ENCODE assay signal across 8 cellular contexts in the genomic region with DNA sequence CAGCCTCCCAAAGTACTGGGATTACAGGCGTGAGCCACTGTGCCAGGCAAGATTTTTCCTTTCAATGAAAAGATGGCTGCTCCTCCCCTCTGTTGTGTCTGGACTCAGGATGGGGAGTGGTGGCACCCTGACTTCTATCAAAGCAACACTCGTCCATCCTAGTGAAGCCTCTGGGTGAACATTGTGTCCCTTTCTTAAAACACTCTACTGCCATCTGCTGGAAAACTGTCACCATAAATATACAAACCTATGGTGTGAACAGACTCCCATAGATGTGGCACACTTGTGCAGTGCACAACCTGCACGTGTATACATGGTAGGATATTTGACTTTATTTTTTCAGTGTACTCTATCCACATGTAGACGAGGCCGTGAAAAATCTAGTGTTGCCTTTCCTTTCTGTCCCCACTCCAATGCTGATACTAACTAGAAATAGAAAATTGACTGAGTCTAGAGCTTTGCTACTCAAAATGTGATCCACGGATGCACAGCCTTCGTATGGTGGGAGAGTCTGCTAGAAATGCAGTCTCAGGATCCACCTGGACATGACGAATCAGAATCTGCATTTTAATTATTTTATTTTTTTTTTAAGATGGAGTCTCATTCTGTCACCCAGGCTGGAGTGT. TPM values are rescaled to one million over a fixed set of nuclear protein-coding genes. Genes with fewer than 3 reads are reported as not detected.
A peak's percentile ranks its signal among the peaks of the same experiment; 100 is the strongest.
DNase-seq lines count a peak whose midpoint lies in the region; ATAC-seq and TF ChIP-seq lines count a peak whose summit lies in the region.

No MANE protein-coding gene starts in this region.

- H3K4me2 ChIP-seq in fibroblast of lung (ENCODE audit: extremely low read depth, insufficient read depth, low read length) (no peak overlapping the region), neural cell (ENCODE audit: low read length) (no peak overlapping the region)

- H3K9me2 ChIP-seq in neural cell (ENCODE audit: insufficient read depth, low read length), result no peaks in the 10 kb centered on the region

- no peaks in the 10 kb centered on the region for H3K36me3 ChIP-seq in fibroblast of lung (ENCODE audit: control insufficient read depth, insufficient read depth, low read length)
- H3K36me3 ChIP-seq in neural cell (ENCODE audit: insufficient read depth, low read length), result no peaks in the 10 kb centered on the region

- H3K9me3 ChIP-seq in fibroblast of lung (ENCODE audit: control insufficient read depth, insufficient read depth, low read depth, low read length) (no peaks in the 10 kb centered on the region), neural cell (ENCODE audit: low read length) (no peaks in the 10 kb centered on the region)

- H3K27me3 ChIP-seq in fibroblast of lung (ENCODE audit: control insufficient read depth, insufficient read depth, low read length), result peaks cover 19% of the 10 kb centered on the region
- no peaks in the 10 kb centered on the region for H3K27me3 ChIP-seq in neural cell (ENCODE audit: insufficient read depth, low read depth, low read length)

- TF ChIP-seq CTCF in fibroblast of lung (conservative IDR thresholded peaks at IDR 0.05 in 1 of 2, IDR thresholded peaks at IDR 0.05 in 1 of 2; ENCODE audit: low read depth in 1 of 2, low read length in 2 of 2), result peak; percentile 57 to 65
- peak; percentile 91 for TF ChIP-seq CTCF in neural cell (IDR thresholded peaks at IDR 0.05; ENCODE audit: poor library complexity, severe bottlenecking)

- peak; percentile 95 for TF ChIP-seq RAD21 in neural cell (conservative IDR thresholded peaks at IDR 0.05)

- H3F3A ChIP-seq in neural cell (ENCODE audit: insufficient read depth, low read length, poor library complexity, severe bottlenecking), result no peaks in the 10 kb centered on the region

- no peak overlapping the region for H2AFZ ChIP-seq in fibroblast of lung (ENCODE audit: low read length)
- no peak overlapping the region for H2AFZ ChIP-seq in neural cell (ENCODE audit: low read depth, low read length)

- DNase-seq in DMS 273 (lab: John Stamatoyannopoulos, UW; ENCODE audit: unreplicated experiment) (peak; percentile 95), NCI-H510A (lab: John Stamatoyannopoulos, UW) (peak; percentile 56), fibroblast of lung (ENCODE audit: low read depth in 2 of 2) (peak; percentile 75 to 88)

- no peaks in the 10 kb centered on the region for H3K4me1 ChIP-seq in fibroblast of lung (ENCODE audit: control insufficient read depth, extremely low read depth, insufficient read depth, low read length)

- H4K20me1 ChIP-seq in fibroblast of lung (ENCODE audit: control insufficient read depth, extremely low read depth, insufficient read depth, low read length), result no peaks in the 10 kb centered on the region
- H4K20me1 ChIP-seq in neural cell (ENCODE audit: insufficient read depth), result no peaks in the 10 kb centered on the region

- H3K27ac ChIP-seq in fibroblast of lung (ENCODE audit: insufficient read depth, low read length), result no peak overlapping the region
- H3K27ac ChIP-seq in neural cell (ENCODE audit: low read length), result no peak overlapping the region

- H3K79me2 ChIP-seq in fibroblast of lung (ENCODE audit: control insufficient read depth, insufficient read depth, low read length), result no peaks in the 10 kb centered on the region
- no peaks in the 10 kb centered on the region for H3K79me2 ChIP-seq in neural cell (replicated peaks; ENCODE audit: insufficient read depth, low read length)

- H3K4me3 ChIP-seq in fibroblast of lung (replicated peaks in 1 of 4; ENCODE audit: control extremely low read depth in 1 of 4, insufficient read depth in 1 of 4, low read depth in 3 of 4, low read length in 4 of 4), result no peak overlapping the region
- H3K4me3 ChIP-seq in neural cell (ENCODE audit: low read length), result no peak overlapping the region

- no peak for TF ChIP-seq EP300 in neural cell (conservative IDR thresholded peaks at IDR 0.05; ENCODE audit: poor library complexity, severe bottlenecking)

- ATAC-seq in GM19397 (IDR thresholded peaks at IDR 0.05; ENCODE audit: unreplicated experiment) (peak; percentile 66), HG03571 (IDR thresholded peaks at IDR 0.05; ENCODE audit: unreplicated experiment) (peak; percentile 68), HG03025 (IDR thresholded peaks at IDR 0.05; ENCODE audit: low FRiP score, unreplicated experiment) (no peak)
- ATAC-seq in activated CD4-positive, CD25-positive, alpha-beta regulatory T cell treated with anti-CD3 and anti-CD28 coated beads, Interleukin-2, amount 50 U/mL, for 24 hours, result peak; percentile 75 to 81

- H3K9ac ChIP-seq in fibroblast of lung (ENCODE audit: insufficient read depth, low read length), result no peak overlapping the region
- H3K9ac ChIP-seq in neural cell (ENCODE audit: low read length), result no peak overlapping the region

TF ChIP-seq in neural cell, 6 proteins besides CTCF, POLR2A, EP300 and RAD21:
- peak; percentile 98 for TF ChIP-seq SMC3 (conservative IDR thresholded peaks at IDR 0.05; ENCODE audit: poor library complexity)
- no peak for TF ChIP-seq MXI1 (conservative IDR thresholded peaks at IDR 0.05; ENCODE audit: poor library complexity, severe bottlenecking)

RNA-seq across cellular contexts. Expression of a gene that starts 55.9 kb away (rescaled TPM):
- total RNA-seq in fibroblast of lung, result 0.66 and 0.77 TPM in 2 replicates
- polyA plus RNA-seq in fibroblast of lung (0.27 and 0.53 TPM in 2 replicates), neural cell (0.08 TPM in 1 of 2 replicates, not detected in the other)
- 0.33 and 0.35 TPM in 2 replicates for polyA plus RNA-seq in fibroblast of lung (2012)
- polyA minus RNA-seq in fibroblast of lung (ENCODE audit: low replicate concordance) (0.96 TPM in 1 of 2 replicates, not detected in the other), neural cell (0.12 TPM in 1 of 2 replicates, not detected in the other)
